17 cellular contexts compared by ENCODE assay signal in genomic region chr18:44195394-44196140, GRCh38.
DNase-seq lines count a peak whose midpoint lies in the region; ATAC-seq and TF ChIP-seq lines count a peak whose summit lies in the region.
"Had no signal": no experiment of that assay in that cellular context is flagged by ENCODE, and none has a peak within 500 bp of the region (broad histone marks: within the 10 kb centered on the region; RNA-seq: fewer than 3 reads in every experiment).

No MANE protein-coding gene starts in this region.

- H2BK15ac ChIP-seq in IMR-90 (ENCODE audit: low read depth, low read length): no peak overlapping the region

- H3K9me3 ChIP-seq in GM23248 (ENCODE audit: low read depth): no peaks in the 10 kb centered on the region
- peaks cover 2% of the 10 kb centered on the region; the same call in 1 of the 2 replicates for H3K9me3 ChIP-seq in IMR-90 (ENCODE audit: control insufficient read depth, insufficient read depth, low read length)
- H3K9me3 ChIP-seq in PC-3 (ENCODE audit: low read length): no peaks in the 10 kb centered on the region
- no peaks in the 10 kb centered on the region for H3K9me3 ChIP-seq in BE2C
- H3K9me3 ChIP-seq: BLaER1 treated with 17β-estradiol and CSF1 and Interleukin-3, amounts not matched to agents 10 nM and 100 nM; Caco-2 had no signal

- H3K36me3 ChIP-seq in GM23248 (ENCODE audit: low read depth): no peaks in the 10 kb centered on the region
- H3K36me3 ChIP-seq in IMR-90 (ENCODE audit: control insufficient read depth, insufficient read depth, low read length): no peaks in the 10 kb centered on the region
- no peaks in the 10 kb centered on the region for H3K36me3 ChIP-seq in PC-3 (ENCODE audit: low read depth, low read length)
- no peaks in the 10 kb centered on the region for H3K36me3 ChIP-seq in BE2C
- H3K36me3 ChIP-seq: BLaER1 treated with 17β-estradiol and CSF1 and Interleukin-3, amounts not matched to agents 10 nM and 100 nM had no signal

- in situ Hi-C loops in GM23248 (cut with MboI) (no loop called here), IMR-90 (cut with MboI; ENCODE audit: low sequenced_read_pairs) (no loop called here)

- H3F3A ChIP-seq in GM23248 (ENCODE audit: insufficient read depth) (no peaks in the 10 kb centered on the region), PC-3 (ENCODE audit: low read length, unreplicated experiment) (no peaks in the 10 kb centered on the region)

- WGBS in GM23248 (ENCODE audit: low coverage in 1 of 2, low lambda C conversion rate in 2 of 2, missing lambda C conversion rate in 2 of 2), 2 experiments: 46 to 56% methylated on average over 4 of the region's 4 CpGs
- no CpG with 5 or more reads among the region's 4 CpGs for WGBS in IMR-90 (ENCODE audit: extremely low coverage in 2 of 2, insufficient read length in 1 of 2), 2 experiments

- H3K4me1 ChIP-seq in GM23248 (ENCODE audit: insufficient read depth) (no peaks in the 10 kb centered on the region), IMR-90 (ENCODE audit: control insufficient read depth, insufficient read depth, low read length) (no peaks in the 10 kb centered on the region), PC-3 (ENCODE audit: insufficient read depth, low read length) (peaks cover 4% of the 10 kb centered on the region; the same call in 1 of the 2 replicates), BE2C (no peaks in the 10 kb centered on the region)
- H3K4me1 ChIP-seq: Caco-2 had no signal

- BruUV-seq in IMR-90 (replicated peaks; lab: Mats Ljungman, UMichigan) (no TSS peak), PC-3 (replicated peaks; lab: Mats Ljungman, UMichigan) (no TSS peak)

- no peak overlapping the region for H3K18ac ChIP-seq in IMR-90 (ENCODE audit: low read depth, low read length)

- POLR2A ChIA-PET in IMR-90 (lab: Charles Lee; ENCODE audit: unreplicated experiment): no interaction called here
- POLR2A ChIA-PET in PC-3 (lab: Charles Lee; ENCODE audit: unreplicated experiment): no interaction called here

- dilution Hi-C loops in IMR-90 (cut with HindIII; ENCODE audit: low sequenced_read_pairs, unreplicated experiment): no loop called here

- no peak for TF ChIP-seq POLR2A in IMR-90 (IDR thresholded peaks at IDR 0.05; ENCODE audit: low read depth, low read length)
- TF ChIP-seq POLR2A in erythroblast (IDR thresholded peaks at IDR 0.05; ENCODE audit: low read length): no peak

- no peak overlapping the region for H3K4ac ChIP-seq in IMR-90 (ENCODE audit: low read depth, low read length)

- ATAC-seq in IMR-90 (ENCODE audit: low read depth): no peak
- peak; percentile 92 for ATAC-seq in PC-3
- no peak for ATAC-seq in HG02884 (IDR thresholded peaks at IDR 0.05; ENCODE audit: unreplicated experiment)
- ATAC-seq: HCT116 had no signal

- intact Hi-C loops in IMR-90 (cut with micrococcal nuclease) (no loop called here), PC-3 (cut with micrococcal nuclease) (loop anchor here (10.0 kb wide), 1 partner anchor 129 kb away; no protein-coding TSS in a partner anchor)

- CTCF ChIA-PET in IMR-90 (lab: Yijun Ruan, JAX) (no interaction called here), PC-3 (lab: Charles Lee) (no interaction called here)

- H3K4me2 ChIP-seq in GM23248 (ENCODE audit: unreplicated experiment) (no peak overlapping the region), IMR-90 (ENCODE audit: low read depth, low read length) (no peak overlapping the region), PC-3 (ENCODE audit: low read length) (no peak overlapping the region)
- H3K4me2 ChIP-seq: BLaER1 treated with 17β-estradiol and CSF1 and Interleukin-3, amounts not matched to agents 10 nM and 100 nM; KMS-11 had no signal

- no peak overlapping the region for H3K56ac ChIP-seq in IMR-90 (ENCODE audit: extremely low read depth, insufficient read depth, low read length)

- no peaks in the 10 kb centered on the region for H4K20me1 ChIP-seq in GM23248 (ENCODE audit: insufficient read depth)
- no peaks in the 10 kb centered on the region for H4K20me1 ChIP-seq in IMR-90 (ENCODE audit: insufficient read depth, low read length)
- no peaks in the 10 kb centered on the region for H4K20me1 ChIP-seq in PC-3 (ENCODE audit: low read length)
- H4K20me1 ChIP-seq: BLaER1 treated with 17β-estradiol and CSF1 and Interleukin-3, amounts not matched to agents 10 nM and 100 nM had no signal

- no peak overlapping the region for H3K23ac ChIP-seq in IMR-90 (ENCODE audit: low read depth, low read length)

- H4K8ac ChIP-seq in IMR-90 (ENCODE audit: low read depth in 2 of 2, low read length in 2 of 2): no peak overlapping the region

- H4K5ac ChIP-seq in IMR-90 (ENCODE audit: low read depth, low read length): no peak overlapping the region

- H3K79me2 ChIP-seq in GM23248 (ENCODE audit: insufficient read depth) (no peaks in the 10 kb centered on the region), PC-3 (ENCODE audit: low read length) (no peaks in the 10 kb centered on the region)

- DNase-seq in GM23248: peak; percentile 8
- DNase-seq in IMR-90: no peak
- DNase-seq in PC-3: peak; percentile 65
- DNase-seq in foreskin fibroblast: peak; percentile 4 to 59
- DNase-seq in erythroblast (lab: John Stamatoyannopoulos, UW): no peak
- no peak for DNase-seq in 8988T
- no peak for DNase-seq in BE2C
- DNase-seq: Caco-2; CD4-positive, CD25-positive, alpha-beta regulatory T cell; GDM1; GOT3; H7; HFFc6 had no signal

- H2AFZ ChIP-seq in GM23248 (no peak overlapping the region), IMR-90 (replicated peaks; ENCODE audit: low read length, poor library complexity) (no peak overlapping the region), PC-3 (ENCODE audit: low read length) (no peak overlapping the region)

- TF ChIP-seq CTCF in IMR-90 (conservative IDR thresholded peaks at IDR 0.05; ENCODE audit: low read depth, low read length) (no peak), PC-3 (conservative IDR thresholded peaks at IDR 0.05; ENCODE audit: low read depth, low read length) (no peak), foreskin fibroblast (IDR thresholded peaks at IDR 0.05; ENCODE audit: low read depth, low read length) (no peak), BE2C (IDR thresholded peaks at IDR 0.05; ENCODE audit: low read depth, low read length) (no peak)

- H3K27ac ChIP-seq in GM23248 (no peak overlapping the region), IMR-90 (ENCODE audit: insufficient read depth, low read length) (no peak overlapping the region), PC-3 (ENCODE audit: low read length) (peak overlapping the region; percentile 25; the same call in 1 of the 2 replicates)
- H3K27ac ChIP-seq: BLaER1 treated with 17β-estradiol and CSF1 and Interleukin-3, amounts not matched to agents 10 nM and 100 nM; KMS-11 had no signal

- no peaks in the 10 kb centered on the region for H3K9me1 ChIP-seq in IMR-90 (ENCODE audit: insufficient read depth, low read length)

- H3K9ac ChIP-seq in GM23248: no peak overlapping the region
- H3K9ac ChIP-seq in IMR-90 (ENCODE audit: low read depth, low read length): no peak overlapping the region
- no peak overlapping the region for H3K9ac ChIP-seq in PC-3 (ENCODE audit: low read length)
- H3K9ac ChIP-seq: BLaER1 treated with 17β-estradiol and CSF1 and Interleukin-3, amounts not matched to agents 10 nM and 100 nM; KMS-11 had no signal

- no peak for TF ChIP-seq RAD21 in IMR-90 (IDR thresholded peaks at IDR 0.05; ENCODE audit: low read length)

- no peaks in the 10 kb centered on the region; the same call in 1 of the 2 replicates for H3K27me3 ChIP-seq in GM23248 (replicated peaks; ENCODE audit: insufficient read depth)
- H3K27me3 ChIP-seq in IMR-90 (ENCODE audit: control insufficient read depth, insufficient read depth, low read length): no peaks in the 10 kb centered on the region
- no peaks in the 10 kb centered on the region for H3K27me3 ChIP-seq in PC-3 (ENCODE audit: low read length)
- H3K27me3 ChIP-seq in BE2C: no peaks in the 10 kb centered on the region
- H3K27me3 ChIP-seq: BLaER1 treated with 17β-estradiol and CSF1 and Interleukin-3, amounts not matched to agents 10 nM and 100 nM had no signal

- no peak overlapping the region for H2AK5ac ChIP-seq in IMR-90 (ENCODE audit: low read depth, low read length)

- no peak overlapping the region for H2AK9ac ChIP-seq in IMR-90 (replicated peaks; ENCODE audit: low read depth, low read length, poor library complexity)

- no peak overlapping the region for H4K91ac ChIP-seq in IMR-90 (ENCODE audit: insufficient read depth, low read depth, low read length)

- H3K4me3 ChIP-seq in GM23248 (no peak overlapping the region), IMR-90 (ENCODE audit: insufficient read depth, low read depth, low read length) (no peak overlapping the region), PC-3 (ENCODE audit: low read length) (no peak overlapping the region), foreskin fibroblast (ENCODE audit: low read depth in 1 of 2, low read length in 2 of 2) (no peak overlapping the region), BE2C (ENCODE audit: low read depth, low read length) (no peak overlapping the region)
- H3K4me3 ChIP-seq: BLaER1 treated with 17β-estradiol and CSF1 and Interleukin-3, amounts not matched to agents 10 nM and 100 nM had no signal

- no peaks in the 10 kb centered on the region for H3K79me1 ChIP-seq in IMR-90 (ENCODE audit: low read depth in 1 of 2, low read length in 2 of 2)

- H2BK120ac ChIP-seq in IMR-90 (ENCODE audit: low read depth, low read length): no peak overlapping the region

- H2BK20ac ChIP-seq in IMR-90 (ENCODE audit: low read depth, low read length): no peak overlapping the region

- no peak overlapping the region for H3K14ac ChIP-seq in IMR-90 (replicated peaks; ENCODE audit: low read depth, low read length)

- H3K9me2 ChIP-seq in GM23248 (ENCODE audit: insufficient read depth) (no peaks in the 10 kb centered on the region), PC-3 (replicated peaks; ENCODE audit: low read length) (no peaks in the 10 kb centered on the region)

- H2BK5ac ChIP-seq in IMR-90 (ENCODE audit: low read depth, low read length, poor library complexity, severe bottlenecking): no peak overlapping the region

TF ChIP-seq in IMR-90, 13 proteins besides CTCF, POLR2A, EP300 and RAD21:
- TF ChIP-seq MAZ (IDR thresholded peaks at IDR 0.05; ENCODE audit: borderline replicate concordance, low read depth, low read length): no peak
- peak; percentile 54; the same call in 1 of the 2 replicates for TF ChIP-seq MAFK (IDR thresholded peaks at IDR 0.05; ENCODE audit: low read depth, low read length)

Comparison
In these comparisons a context has a peak if more than half of its experiments do, and no peak if none do; other contexts are left out.
1. DNase-seq: peak in GM23248 (single experiment), PC-3 (single experiment) and foreskin fibroblast (2 of 2); none in IMR-90 (single experiment), erythroblast (0 of 2), 8988T (single experiment) and BE2C (single experiment).